Comparison of ENCODE assay signal across 8 cellular contexts in genomic region chr2:69013123-69013836, GRCh38. TPM values are rescaled to one million over a fixed set of nuclear protein-coding genes. Genes with fewer than 3 reads are reported as not detected.
A peak's percentile ranks its signal among the peaks of the same experiment; 100 is the strongest.
DNase-seq lines count a peak whose midpoint lies in the region; ATAC-seq and TF ChIP-seq lines count a peak whose summit lies in the region.

ANTXR1 (plus strand) TSS chr2:69013179; CDS start chr2:69013500, 321 bp downstream.

- 1 to 2% methylated on average over 44 to 52 of the region's 63 CpGs for WGBS in lower leg skin, 2 donors

- CTCF ChIA-PET in T-cell (lab: Charles Lee) = interaction anchor here (0.5 to 0.7 kb wide), 5 partner anchors 47 to 555 kb away, joined by 3 to 7 read pairs (median 5); no protein-coding TSS in a partner anchor

- H3K27ac Mint-ChIP-seq in T-cell = peak within 1 kb of the TSS in 1 of 2 donors; percentile 55

- H3K4me3 Mint-ChIP-seq in T-cell = peak within 1 kb of the TSS; percentile 59 to 80 (median 78)

- H3K27me3 Mint-ChIP-seq in T-cell = peaks cover 26 to 52% of the 10 kb centered on the region in 2 donors

- peaks cover 15% of the 10 kb centered on the region for H3K4me1 ChIP-seq in effector memory CD4-positive, alpha-beta T cell (ENCODE audit: control insufficient read depth, insufficient read depth, low read length, poor library complexity, severe bottlenecking)
- peaks cover 6 to 34% (median 32%) of the 10 kb centered on the region in 5 donors for H3K4me1 ChIP-seq in subcutaneous abdominal adipose tissue (ENCODE audit: control insufficient read depth in 5 of 5, insufficient read depth in 5 of 5, low read length in 5 of 5)

- no peak within 1 kb of the TSS for H3K27ac ChIP-seq in effector memory CD4-positive, alpha-beta T cell (ENCODE audit: insufficient read depth, low read length, poor library complexity, severe bottlenecking)
- H3K27ac ChIP-seq in subcutaneous abdominal adipose tissue (ENCODE audit: low read depth, low read length) = peak within 1 kb of the TSS; percentile 39

- intact Hi-C loops in lower leg skin (cut with DNase I; ENCODE audit: low total_unique reads) = loop anchor here (5.0 kb wide), 1 partner anchor 294 kb away; no protein-coding TSS in a partner anchor

- peaks cover 10 to 16% (median 14%) of the 10 kb centered on the region in 3 donors for H3K4me1 Mint-ChIP-seq in T-cell

- peak; percentile 36 to 62 (median 57) for ATAC-seq in T-cell (replicated peaks in 1 of 4)

- H3K4me3 ChIP-seq in MG63 (peak within 1 kb of the TSS; percentile 81), lower leg skin (ENCODE audit: low read depth, poor library complexity, severe bottlenecking) (peak within 1 kb of the TSS; percentile 79), subcutaneous abdominal adipose tissue (ENCODE audit: low read depth in 1 of 5, low read length in 5 of 5) (peak within 1 kb of the TSS; percentile 74 to 88 (median 80))
- H3K4me3 ChIP-seq in effector memory CD4-positive, alpha-beta T cell (ENCODE audit: insufficient read depth, low read depth, low read length, poor library complexity, severe bottlenecking) = peak within 1 kb of the TSS; percentile 56

- DNase-seq in DMS53 (lab: John Stamatoyannopoulos, UW) (peak; percentile 80), MG63 (peak; percentile 70), T-cell (peak in 11 of 34 experiments; percentile 3 to 15 (median 8)), lower leg skin (ENCODE audit: low spot score in 2 of 2) (peak; percentile 49 to 89), middle frontal gyrus (ENCODE audit: extremely low spot score, low spot score) (no peak), putamen (ENCODE audit: low spot score) (no peak)
- DNase-seq in effector memory CD4-positive, alpha-beta T cell = no peak

- peak within 1 kb of the TSS in 4 of 5 donors; percentile 25 to 76 (median 56) for H3K9ac ChIP-seq in subcutaneous abdominal adipose tissue (ENCODE audit: low read length in 5 of 5)

- POLR2A ChIA-PET in T-cell (lab: Charles Lee) = no interaction called here

- TF ChIP-seq CTCF in lower leg skin (IDR thresholded peaks at IDR 0.05) = no peak

- H3K9me3 ChIP-seq in MG63 (no peaks in the 10 kb centered on the region), subcutaneous abdominal adipose tissue (ENCODE audit: control insufficient read depth in 5 of 5, low read length in 5 of 5) (no peaks in the 10 kb centered on the region)
- H3K9me3 ChIP-seq in effector memory CD4-positive, alpha-beta T cell (ENCODE audit: control insufficient read depth, low read length) = no peaks in the 10 kb centered on the region

- H3K36me3 ChIP-seq in MG63 = peaks cover 7% of the 10 kb centered on the region
- no peaks in the 10 kb centered on the region for H3K36me3 ChIP-seq in effector memory CD4-positive, alpha-beta T cell (ENCODE audit: control insufficient read depth, insufficient read depth, low read length)
- no peaks in the 10 kb centered on the region for H3K36me3 ChIP-seq in subcutaneous abdominal adipose tissue (ENCODE audit: control insufficient read depth in 5 of 5, insufficient read depth in 5 of 5, low read length in 5 of 5)

- no peaks in the 10 kb centered on the region for H3K9me3 Mint-ChIP-seq in T-cell

- no peaks in the 10 kb centered on the region for H3K36me3 Mint-ChIP-seq in T-cell

- TF ChIP-seq POLR2A in lower leg skin (IDR thresholded peaks at IDR 0.05) = peak in 1 of 2 donors; percentile 9

- H3K27me3 ChIP-seq in MG63 = no peaks in the 10 kb centered on the region
- peaks cover 34% of the 10 kb centered on the region for H3K27me3 ChIP-seq in effector memory CD4-positive, alpha-beta T cell (replicated peaks; ENCODE audit: control insufficient read depth, insufficient read depth, low read length, poor library complexity, severe bottlenecking)
- H3K27me3 ChIP-seq in subcutaneous abdominal adipose tissue (ENCODE audit: control insufficient read depth in 5 of 5, insufficient read depth in 4 of 5, low read length in 5 of 5) = peaks cover 3 to 30% (median 14%) of the 10 kb centered on the region in 5 donors

RNA-seq across cellular contexts. Expression of gene ANTXR1, which starts in this region (rescaled TPM):
- 48.6 and 51.1 TPM in 2 replicates for total RNA-seq in MG63 (2014; rRNA removed; shearing (Covaris generic); ENCODE audit: low replicate concordance)
- total RNA-seq in T-cell = under 1 TPM in 4 of 5 donors, not detected in 1; 0.19 to 0.79 (median 0.63) TPM
- 10 to 100 TPM; 43.3 to 56.7 (median 52.7) TPM for total RNA-seq in lower leg skin

Comparison
In these comparisons a context has a peak if more than half of its experiments do, and no peak if none do; other contexts are left out.
1. RNA of gene ANTXR1 (total RNA-seq): 43.3 to 56.7 TPM in lower leg skin and 48.6 to 51.1 TPM in MG63; 0.19 to 0.79 TPM in T-cell; every median in the first group is over 10 times any median in the second.
2. Peak in ATAC-seq in T-cell; RNA of the gene not detected or under 1 TPM.
3. DNase-seq: peak in DMS53 (single experiment), MG63 (single experiment) and lower leg skin (2 of 2); none in effector memory CD4-positive, alpha-beta T cell (0 of 3), middle frontal gyrus (single experiment) and putamen (single experiment).
4. Peak in every context shown above with its lines, with median percentiles within 50 percentile points of each other: H3K4me3 ChIP-seq.